ENCODE assay signal across 8 cellular contexts in the genomic region with DNA sequence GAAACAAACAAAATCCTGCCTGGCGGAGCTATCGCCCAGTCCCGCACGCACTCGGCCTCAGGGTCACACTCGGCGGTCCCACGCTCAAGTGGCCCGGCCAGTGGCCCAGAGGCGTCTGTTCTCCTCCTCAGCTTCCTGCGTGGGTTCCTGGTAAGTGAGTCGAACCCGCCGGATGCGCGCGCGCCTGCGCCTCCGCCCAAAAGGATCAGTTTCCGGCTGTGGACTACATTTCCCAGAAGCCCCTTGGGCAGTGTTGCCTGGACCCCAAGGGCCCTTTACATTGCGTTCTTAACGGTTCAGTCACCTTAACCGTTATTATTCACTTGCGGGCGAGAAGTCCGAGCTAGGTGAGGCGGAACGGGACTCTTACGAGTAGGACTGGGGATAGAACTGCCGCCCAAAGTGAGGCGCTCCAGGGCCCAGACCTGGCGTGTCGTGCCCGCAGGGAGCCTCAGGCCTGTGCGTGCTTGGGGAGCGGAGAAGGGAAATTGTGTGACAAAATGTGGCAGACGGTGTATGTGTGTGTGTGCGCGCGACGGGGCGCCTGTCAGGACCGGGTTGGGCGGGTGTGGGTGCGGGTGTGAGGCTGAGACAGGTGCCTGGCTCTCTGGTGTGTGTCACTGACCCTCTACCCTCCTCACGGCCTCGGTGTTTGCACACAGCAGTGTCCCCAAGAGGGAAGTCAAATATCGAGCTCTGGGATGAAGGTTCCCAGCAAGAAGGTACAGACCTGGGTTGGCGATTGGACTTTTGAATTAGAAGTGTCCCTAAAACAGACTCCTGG. TPM values are rescaled to one million over a fixed set of nuclear protein-coding genes. Genes with fewer than 3 reads are reported as not detected.
DNase-seq lines count a peak whose midpoint lies in the region; ATAC-seq and TF ChIP-seq lines count a peak whose summit lies in the region.

A gene (plus strand): TSS at position 250 of the 784 bp plus-strand sequence. CDS start 1,267 bp downstream, outside the sequence.

- peak; percentile 91 for DNase-seq in GM13977 (ENCODE audit: low spot score)
- peak; percentile 72 to 88 for DNase-seq in NCI-H187 (lab: John Stamatoyannopoulos, UW)
- peak; percentile 74 to 79 (median 76) for DNase-seq in T-helper 17 cell
- DNase-seq in right atrium auricular region (ENCODE audit: low spot score) = peak; percentile 97
- DNase-seq in prostate gland (ENCODE audit: low spot score) = peak; percentile 88

- peaks cover 5% of the 10 kb centered on the region for H3K36me3 Mint-ChIP-seq in T-helper 17 cell (ENCODE audit: low read depth)

- ATAC-seq in HG02943 (IDR thresholded peaks at IDR 0.05; ENCODE audit: low read depth, unreplicated experiment) = peak; percentile 89
- ATAC-seq in T-helper 17 cell = peak; percentile 95

- TF ChIP-seq CTCF in GM13977 (IDR thresholded peaks at IDR 0.05; ENCODE audit: extremely low read depth, insufficient read depth, missing control alignments) = no peak
- TF ChIP-seq CTCF in right atrium auricular region (IDR thresholded peaks at IDR 0.05) = no peak
- TF ChIP-seq CTCF in prostate gland (IDR thresholded peaks at IDR 0.05) = no peak

- H3K4me3 ChIP-seq in right atrium auricular region (peak within 1 kb of the TSS; percentile 72 to 81), prostate gland (peak within 1 kb of the TSS; percentile 60 to 70), urinary bladder (ENCODE audit: low read depth, low read length) (peak within 1 kb of the TSS; percentile 53)

- peaks cover 2 to 17% of the 10 kb centered on the region in 2 donors for H3K4me1 ChIP-seq in right atrium auricular region
- no peaks in the 10 kb centered on the region for H3K4me1 ChIP-seq in prostate gland (replicated peaks)
- H3K4me1 ChIP-seq in urinary bladder (ENCODE audit: insufficient read depth) = no peaks in the 10 kb centered on the region

- peak; percentile 75 for TF ChIP-seq POLR2A in prostate gland (IDR thresholded peaks at IDR 0.05)

- intact Hi-C loops in prostate gland (cut with DNase I) = no loop called here

- H3K27me3 ChIP-seq in right atrium auricular region (no peaks in the 10 kb centered on the region), prostate gland (replicated peaks; ENCODE audit: insufficient read depth) (no peaks in the 10 kb centered on the region)

- under 1% methylated on average over 42 of the region's 50 CpGs for WGBS in prostate gland
- under 1% methylated on average over 50 of the region's 50 CpGs for WGBS in urinary bladder

- H3K27me3 Mint-ChIP-seq in T-helper 17 cell = no peaks in the 10 kb centered on the region

- H3K27ac ChIP-seq in angular gyrus (ENCODE audit: low read depth, low read length) (peak within 1 kb of the TSS; percentile 94), right atrium auricular region (peak within 1 kb of the TSS; percentile 92 to 93), prostate gland (peak within 1 kb of the TSS; percentile 80 to 81), urinary bladder (ENCODE audit: low read depth) (peak within 1 kb of the TSS; percentile 76)

- peaks cover 20% of the 10 kb centered on the region for H3K4me1 Mint-ChIP-seq in T-helper 17 cell

- in situ Hi-C loops in GM13977 (cut with MboI; ENCODE audit: low pct_unique_long_range_greater_than_20kb, low sequenced_read_pairs, unreplicated experiment) = no loop called here

- H3K36me3 ChIP-seq in right atrium auricular region = no peaks in the 10 kb centered on the region
- no peaks in the 10 kb centered on the region for H3K36me3 ChIP-seq in prostate gland
- no peaks in the 10 kb centered on the region for H3K36me3 ChIP-seq in urinary bladder (ENCODE audit: insufficient read depth)

- no peaks in the 10 kb centered on the region for H3K9me3 ChIP-seq in T-helper 17 cell (ENCODE audit: control insufficient read depth, low read length, poor library complexity, severe bottlenecking)
- H3K9me3 ChIP-seq in right atrium auricular region = no peaks in the 10 kb centered on the region
- H3K9me3 ChIP-seq in prostate gland = no peaks in the 10 kb centered on the region

- peak within 1 kb of the TSS; percentile 99 for H3K27ac Mint-ChIP-seq in T-helper 17 cell

- peak within 1 kb of the TSS; percentile 96 for H3K4me3 Mint-ChIP-seq in T-helper 17 cell

RNA-seq across cellular contexts. Expression of the gene that starts here (rescaled TPM):
- total RNA-seq in T-helper 17 cell = 1 to 10 TPM; 2.5 to 2.7 TPM
- total RNA-seq in right atrium auricular region = 1 to 10 TPM; 3.9 to 4.3 TPM
- 10 to 100 TPM in 1 of 2 donors, 1 to 10 TPM in 1; 4.6 to 10.6 TPM for total RNA-seq in prostate gland
- total RNA-seq in urinary bladder = 23.4 TPM
- polyA plus RNA-seq in urinary bladder = 2.3 TPM

Comparison
In these comparisons a context has a peak if more than half of its experiments do, and no peak if none do; other contexts are left out.
1. Peak in every context shown above with its lines: DNase-seq, ATAC-seq, H3K4me3 ChIP-seq and H3K27ac ChIP-seq.